In the genomic region with DNA sequence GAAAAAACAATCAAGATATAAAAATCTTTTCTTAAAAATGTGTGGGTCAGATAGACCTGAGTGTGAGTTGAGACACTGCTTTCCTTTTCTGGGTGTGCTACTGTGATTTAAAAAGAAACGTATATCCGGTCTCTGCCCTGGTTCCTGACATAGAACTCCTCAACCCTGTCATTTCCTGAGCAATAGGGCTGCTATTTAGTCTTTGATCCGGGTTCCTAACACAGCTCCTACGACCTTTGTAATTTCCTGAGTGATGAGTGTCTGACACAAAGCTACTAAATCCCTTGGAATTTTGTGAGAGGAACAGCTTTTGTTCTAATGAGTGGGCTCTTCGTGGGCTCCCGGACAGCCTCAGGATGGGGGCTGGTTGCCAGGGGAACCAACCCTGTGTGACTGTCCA, we compare ENCODE assay signal across 12 cellular contexts.
DNase-seq lines count a peak whose midpoint lies in the region; ATAC-seq and TF ChIP-seq lines count a peak whose summit lies in the region.
"Had no signal": no experiment of that assay in that cellular context is flagged by ENCODE, and none has a peak within 500 bp of the region (broad histone marks: within the 10 kb centered on the region; RNA-seq: fewer than 3 reads in every experiment).

No MANE protein-coding gene starts in this region.

- POLR2A ChIA-PET in activated CD8-positive, alpha-beta T cell treated with anti-CD3 and anti-CD28 coated beads for 36 hours (lab: Charles Lee), result no interaction called here

- intact Hi-C loops in activated CD8-positive, alpha-beta T cell treated with anti-CD3 and anti-CD28 coated beads for 36 hours (cut with micrococcal nuclease), result no loop called here
- intact Hi-C loops in left ventricle myocardium inferior (cut with micrococcal nuclease) (no loop called here), thyroid gland (cut with DNase I) (no loop called here)

- H3K27me3 ChIP-seq in left ventricle myocardium inferior (ENCODE audit: low read depth), result no peaks in the 10 kb centered on the region
- no peaks in the 10 kb centered on the region for H3K27me3 ChIP-seq in thyroid gland
- H3K27me3 ChIP-seq: tibial nerve had no signal

- no peaks in the 10 kb centered on the region for H3K27me3 Mint-ChIP-seq in activated naive CD8-positive, alpha-beta T cell
- H3K27me3 Mint-ChIP-seq in activated naive CD8-positive, alpha-beta T cell treated with anti-CD3 and anti-CD28 coated beads, Interleukin-2, amount 50 U/mL, for 24 hours, result no peaks in the 10 kb centered on the region
- no peaks in the 10 kb centered on the region for H3K27me3 Mint-ChIP-seq in activated CD8-positive, alpha-beta T cell treated with anti-CD3 and anti-CD28 coated beads for 36 hours

- WGBS in thyroid gland, 2 donors, result 27 to 29% methylated on average over 6 of the region's 6 CpGs

- H3K9me3 ChIP-seq in left ventricle myocardium inferior (replicated peaks), result no peaks in the 10 kb centered on the region
- H3K9me3 ChIP-seq in thyroid gland, result no peaks in the 10 kb centered on the region
- H3K9me3 ChIP-seq: tibial nerve had no signal

- H3K4me3 ChIP-seq in left ventricle myocardium inferior, result no peak overlapping the region
- no peak overlapping the region for H3K4me3 ChIP-seq in thyroid gland (replicated peaks in 1 of 3)
- H3K4me3 ChIP-seq: tibial nerve had no signal

- DNase-seq in activated naive CD8-positive, alpha-beta T cell treated with anti-CD3 and anti-CD28 coated beads, Interleukin-2, amount 50 U/mL, for 24 hours, result no peak
- DNase-seq in activated CD8-positive, alpha-beta T cell treated with anti-CD3 and anti-CD28 coated beads for 36 hours, result no peak
- DNase-seq in left ventricle myocardium inferior (no peak), thyroid gland (no peak), DMS114 treated with DMSO at 0.1 percent for 48 hours (lab: John Stamatoyannopoulos, UW; ENCODE audit: unreplicated experiment) (no peak), DMS79 (lab: John Stamatoyannopoulos, UW) (no peak), retina (no peak)
- DNase-seq: hippocampal formation, KBM-7, RPMI8226 had no signal

- peak overlapping the region; percentile 61 for H3K4me3 Mint-ChIP-seq in activated naive CD8-positive, alpha-beta T cell
- no peak overlapping the region for H3K4me3 Mint-ChIP-seq in activated naive CD8-positive, alpha-beta T cell treated with anti-CD3 and anti-CD28 coated beads, Interleukin-2, amount 50 U/mL, for 24 hours
- H3K4me3 Mint-ChIP-seq in activated CD8-positive, alpha-beta T cell treated with anti-CD3 and anti-CD28 coated beads for 36 hours, result no peak overlapping the region

- H3K4me1 Mint-ChIP-seq in activated naive CD8-positive, alpha-beta T cell (ENCODE audit: low read depth), result peaks cover 14% of the 10 kb centered on the region
- peaks cover 12% of the 10 kb centered on the region for H3K4me1 Mint-ChIP-seq in activated naive CD8-positive, alpha-beta T cell treated with anti-CD3 and anti-CD28 coated beads, Interleukin-2, amount 50 U/mL, for 24 hours
- H3K4me1 Mint-ChIP-seq in activated CD8-positive, alpha-beta T cell treated with anti-CD3 and anti-CD28 coated beads for 36 hours (ENCODE audit: low read depth), result peaks cover 15% of the 10 kb centered on the region

- TF ChIP-seq CTCF in activated CD8-positive, alpha-beta T cell treated with anti-CD3 and anti-CD28 coated beads for 36 hours (IDR thresholded peaks at IDR 0.05), result no peak
- no peak for TF ChIP-seq CTCF in left ventricle myocardium inferior (IDR thresholded peaks at IDR 0.05; ENCODE audit: borderline replicate concordance)
- no peak for TF ChIP-seq CTCF in thyroid gland (IDR thresholded peaks at IDR 0.05)

- H3K27ac Mint-ChIP-seq in activated naive CD8-positive, alpha-beta T cell, result peak overlapping the region; percentile 70
- H3K27ac Mint-ChIP-seq in activated naive CD8-positive, alpha-beta T cell treated with anti-CD3 and anti-CD28 coated beads, Interleukin-2, amount 50 U/mL, for 24 hours, result no peak overlapping the region
- H3K27ac Mint-ChIP-seq in activated CD8-positive, alpha-beta T cell treated with anti-CD3 and anti-CD28 coated beads for 36 hours, result peak overlapping the region; percentile 79

- H3K36me3 ChIP-seq in left ventricle myocardium inferior, result peaks cover 20% of the 10 kb centered on the region
- H3K36me3 ChIP-seq in thyroid gland, result peaks cover 0 to 3% of the 10 kb centered on the region in 2 donors

- ATAC-seq in activated naive CD8-positive, alpha-beta T cell treated with anti-CD3 and anti-CD28 coated beads, Interleukin-2, amount 50 U/mL, for 24 hours, result no peak
- peak; percentile 67 for ATAC-seq in activated CD8-positive, alpha-beta T cell treated with anti-CD3 and anti-CD28 coated beads for 36 hours

- peaks cover 3% of the 10 kb centered on the region for H3K36me3 Mint-ChIP-seq in activated naive CD8-positive, alpha-beta T cell
- H3K36me3 Mint-ChIP-seq in activated naive CD8-positive, alpha-beta T cell treated with anti-CD3 and anti-CD28 coated beads, Interleukin-2, amount 50 U/mL, for 24 hours (ENCODE audit: low read depth), result no peaks in the 10 kb centered on the region
- peaks cover 8% of the 10 kb centered on the region for H3K36me3 Mint-ChIP-seq in activated CD8-positive, alpha-beta T cell treated with anti-CD3 and anti-CD28 coated beads for 36 hours (ENCODE audit: low read depth)

- no peaks in the 10 kb centered on the region for H3K9me3 Mint-ChIP-seq in activated naive CD8-positive, alpha-beta T cell (ENCODE audit: low read depth)
- H3K9me3 Mint-ChIP-seq in activated naive CD8-positive, alpha-beta T cell treated with anti-CD3 and anti-CD28 coated beads, Interleukin-2, amount 50 U/mL, for 24 hours, result no peaks in the 10 kb centered on the region
- no peaks in the 10 kb centered on the region for H3K9me3 Mint-ChIP-seq in activated CD8-positive, alpha-beta T cell treated with anti-CD3 and anti-CD28 coated beads for 36 hours

- CTCF ChIA-PET in activated CD8-positive, alpha-beta T cell treated with anti-CD3 and anti-CD28 coated beads for 36 hours (lab: Charles Lee), result interaction anchor here (0.6 to 1.4 kb wide), 3 partner anchors 10 to 251 kb away, joined by 3 read pairs; no protein-coding TSS in a partner anchor

- H3K27ac ChIP-seq in left ventricle myocardium inferior (replicated peaks) (peak overlapping the region; percentile 79), thyroid gland (peak overlapping the region in 2 of 3 donors; percentile 44 to 66)

- H3K4me1 ChIP-seq in left ventricle myocardium inferior (no peaks in the 10 kb centered on the region), thyroid gland (no peaks in the 10 kb centered on the region)

- no peak for TF ChIP-seq POLR2A in thyroid gland (IDR thresholded peaks at IDR 0.05)
